8 cellular contexts compared by ENCODE assay signal in the genomic region with DNA sequence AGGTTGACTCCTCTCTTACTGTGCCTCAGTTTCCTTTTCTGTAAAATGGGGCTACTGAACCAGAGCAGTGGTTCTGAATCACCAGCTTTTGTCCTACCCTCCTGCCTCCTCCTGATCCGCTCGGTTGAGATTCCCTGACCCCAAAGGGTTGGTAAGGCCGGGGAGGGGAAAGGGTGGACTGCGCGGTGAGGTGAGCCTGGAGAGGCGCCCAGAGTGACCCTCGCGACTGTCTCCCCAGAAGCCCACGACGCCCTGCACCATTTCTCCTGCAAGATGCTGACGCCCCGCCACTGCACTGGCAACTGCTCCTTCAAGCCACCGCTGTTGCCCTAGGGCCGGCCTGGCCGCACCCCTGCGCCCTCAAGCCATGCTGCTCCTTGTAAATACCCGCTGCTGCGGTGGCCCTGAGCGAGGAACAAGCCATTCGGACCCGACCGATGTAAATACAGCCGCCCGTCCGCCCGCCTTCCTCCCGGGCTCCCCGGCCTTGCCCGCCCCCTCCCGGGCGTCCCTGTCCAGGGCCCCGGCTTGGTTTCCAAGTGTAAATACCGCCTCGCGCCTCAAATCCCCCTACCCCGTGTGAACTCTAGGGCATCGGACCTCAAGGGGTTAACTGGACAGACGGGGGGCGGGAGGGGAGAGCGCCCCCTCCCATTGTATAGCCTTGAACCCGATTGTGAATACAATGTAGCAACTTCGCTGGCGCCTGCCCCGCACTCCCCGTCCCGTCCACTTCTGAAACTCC. TPM values are rescaled to one million over a fixed set of nuclear protein-coding genes. Genes with fewer than 3 reads are reported as not detected.
DNase-seq lines count a peak whose midpoint lies in the region; ATAC-seq lines count a peak whose summit lies in the region.

No MANE protein-coding gene starts in this region.

- peaks cover 0 to 6% of the 10 kb centered on the region in 2 donors for H3K36me3 Mint-ChIP-seq in activated naive CD4-positive, alpha-beta T cell treated with anti-CD3 and anti-CD28 coated beads, Interleukin-2, amount 50 U/mL, for 72 hours

- ATAC-seq in activated naive CD4-positive, alpha-beta T cell treated with anti-CD3 and anti-CD28 coated beads, Interleukin-2, amount 50 U/mL, for 72 hours: peak; percentile 59 to 63
- ATAC-seq in HG03095 (IDR thresholded peaks at IDR 0.05; ENCODE audit: unreplicated experiment): no peak

- H3K9me3 Mint-ChIP-seq in activated naive CD4-positive, alpha-beta T cell treated with anti-CD3 and anti-CD28 coated beads, Interleukin-2, amount 50 U/mL, for 72 hours: no peaks in the 10 kb centered on the region

- peak; percentile 57 for DNase-seq in Daoy (ENCODE audit: low read depth)
- peak; percentile 23 for DNase-seq in LoVo (ENCODE audit: low spot score)
- peak in 1 of 2 donors; percentile 62 for DNase-seq in activated naive CD4-positive, alpha-beta T cell treated with anti-CD3 and anti-CD28 coated beads, Interleukin-2, amount 50 U/mL, for 72 hours (ENCODE audit: low spot score in 2 of 2)
- DNase-seq in iPS DF 6.9 (ENCODE audit: low read depth, low spot score): no peak
- DNase-seq in stimulated activated CD8-positive, alpha-beta memory T cell treated with anti-CD3 and anti-CD28 coated beads, Interleukin-4, amount 100 ng/mL, for 48 hours: peak; percentile 53
- no peak for DNase-seq in AML-193 (lab: John Stamatoyannopoulos, UW)
- DNase-seq in amniotic stem cell (lab: John Stamatoyannopoulos, UW): no peak

- H3K4me1 ChIP-seq in iPS DF 6.9 (ENCODE audit: control insufficient read depth, insufficient read depth, low read length): peaks cover 9% of the 10 kb centered on the region

- H3K36me3 ChIP-seq in iPS DF 6.9 (ENCODE audit: control insufficient read depth, insufficient read depth, low read length): no peaks in the 10 kb centered on the region

- peaks cover 87% of the 10 kb centered on the region for H3K27me3 ChIP-seq in iPS DF 6.9 (ENCODE audit: control insufficient read depth, insufficient read depth, low read length)

- H3K27ac ChIP-seq in iPS DF 6.9 (ENCODE audit: low read length): no peak overlapping the region

- peak overlapping the region; percentile 20; the same call in 1 of the 2 replicates for H3K4me3 ChIP-seq in iPS DF 6.9 (ENCODE audit: low read length)

- no CpG with 5 or more reads among the region's 46 CpGs for WGBS in iPS DF 6.9 (ENCODE audit: insufficient coverage, insufficient read length)

- no peaks in the 10 kb centered on the region for H3K9me3 ChIP-seq in iPS DF 6.9 (ENCODE audit: control insufficient read depth, insufficient read depth, low read length)

- no peak overlapping the region for H3K27ac Mint-ChIP-seq in activated naive CD4-positive, alpha-beta T cell treated with anti-CD3 and anti-CD28 coated beads, Interleukin-2, amount 50 U/mL, for 72 hours

RNA-seq across cellular contexts. Expression of a gene that starts 6.2 kb away (rescaled TPM):
- not detected in 2 replicates for total RNA-seq in Daoy (2014; rRNA removed; shearing (Covaris generic))
- total RNA-seq in activated naive CD4-positive, alpha-beta T cell treated with anti-CD3 and anti-CD28 coated beads, Interleukin-2, amount 50 U/mL, for 72 hours: not detected

RNA-seq across cellular contexts. Expression of a gene that starts 8.4 kb away (rescaled TPM):
- not detected in 2 replicates for total RNA-seq in Daoy (2014; rRNA removed; shearing (Covaris generic))
- under 1 TPM in 1 of 2 donors, not detected in 1; 0.16 TPM for total RNA-seq in activated naive CD4-positive, alpha-beta T cell treated with anti-CD3 and anti-CD28 coated beads, Interleukin-2, amount 50 U/mL, for 72 hours

Comparison
In these comparisons a context has a peak if more than half of its experiments do, and no peak if none do; other contexts are left out.
1. DNase-seq: peak in Daoy (single experiment), LoVo (single experiment) and stimulated activated CD8-positive, alpha-beta memory T cell treated with anti-CD3 and anti-CD28 coated beads, Interleukin-4, amount 100 ng/mL, for 48 hours (single experiment); none in iPS DF 6.9 (single experiment), AML-193 (0 of 2) and amniotic stem cell (single experiment).